Comparison of ENCODE assay signal across 1 cellular context in the genomic region with DNA sequence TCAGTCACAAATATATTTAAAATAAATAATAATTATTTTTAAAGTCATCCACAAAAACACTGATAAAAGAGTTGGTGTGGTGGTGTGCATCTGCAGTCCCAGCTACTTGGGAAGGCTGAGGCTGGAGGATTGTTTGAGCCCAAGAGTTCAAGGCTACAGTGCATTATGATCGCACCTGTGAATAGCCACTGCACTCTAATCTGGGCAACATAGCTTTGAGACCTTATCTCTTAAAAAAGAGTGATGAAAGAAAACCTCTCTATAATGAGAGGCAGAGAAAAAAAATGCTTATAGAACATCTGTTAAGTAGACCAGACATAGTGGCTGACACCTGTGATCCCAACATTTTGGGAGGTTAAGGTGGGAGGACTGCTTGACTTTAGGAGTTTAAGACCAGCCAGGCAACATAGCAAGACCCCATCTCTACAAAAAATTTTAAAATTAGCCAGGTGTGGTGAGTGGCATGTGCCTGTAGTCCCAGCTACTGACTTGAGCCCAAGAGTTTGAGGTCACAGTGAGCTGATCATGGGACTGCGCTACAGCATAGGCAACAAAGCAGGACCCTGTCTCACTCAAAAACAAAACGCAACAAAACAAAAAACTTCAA.
TF ChIP-seq lines count a peak whose summit lies in the region.

No MANE protein-coding gene starts in this region.

TF ChIP-seq in HepG2, 621 proteins besides CTCF, POLR2A, EP300 and RAD21 (continued from another document and continues in another):
- TF ChIP-seq, protein P1, sequence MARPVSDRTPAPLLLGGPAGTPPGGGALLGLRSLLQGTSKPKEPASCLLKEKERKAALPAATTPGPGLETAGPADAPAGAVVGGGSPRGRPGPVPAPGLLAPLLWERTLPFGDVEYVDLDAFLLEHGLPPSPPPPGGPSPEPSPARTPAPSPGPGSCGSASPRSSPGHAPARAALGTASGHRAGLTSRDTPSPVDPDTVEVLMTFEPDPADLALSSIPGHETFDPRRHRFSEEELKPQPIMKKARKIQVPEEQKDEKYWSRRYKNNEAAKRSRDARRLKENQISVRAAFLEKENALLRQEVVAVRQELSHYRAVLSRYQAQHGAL (CRISPR knock-in tag; IDR thresholded peaks at IDR 0.05; ENCODE audit: not compliant biosample characterization): no peak
- TF ChIP-seq TAF15 (IDR thresholded peaks at IDR 0.05; ENCODE audit: low read depth, low read length, poor library complexity, severe bottlenecking) (no peak), TFDP1 (CRISPR knock-in tag; IDR thresholded peaks at IDR 0.05; ENCODE audit: borderline replicate concordance) (no peak), ZNF121 (CRISPR knock-in tag; IDR thresholded peaks at IDR 0.05) (0 out of 2 replicates have a peak, but pooled peaks have one; percentile 26), KMT2A (CRISPR knock-in tag; IDR thresholded peaks at IDR 0.05) (no peak), ZNF235 (CRISPR knock-in tag; IDR thresholded peaks at IDR 0.05; ENCODE audit: borderline replicate concordance) (no peak), PRMT3 (CRISPR knock-in tag; IDR thresholded peaks at IDR 0.05; ENCODE audit: borderline replicate concordance, low read depth) (no peak), MIXL1 (CRISPR knock-in tag; IDR thresholded peaks at IDR 0.05) (peak; percentile 50; the same call in 1 of the 2 replicates), ZNF30 (CRISPR knock-in tag; IDR thresholded peaks at IDR 0.05) (no peak), FOXP1 (IDR thresholded peaks at IDR 0.05) (no peak), FOXP1 (CRISPR knock-in tag; IDR thresholded peaks at IDR 0.05) (peak; percentile 46; the same call in 1 of the 2 replicates), ZFP82 (CRISPR knock-in tag; IDR thresholded peaks at IDR 0.05; ENCODE audit: borderline replicate concordance) (no peak), ZNF781 (CRISPR knock-in tag; IDR thresholded peaks at IDR 0.05; ENCODE audit: borderline replicate concordance, not compliant biosample characterization) (no peak), ADNP (CRISPR knock-in tag; IDR thresholded peaks at IDR 0.05) (0 out of 2 replicates have a peak, but pooled peaks have one; percentile 28), ZBTB46 (CRISPR knock-in tag; IDR thresholded peaks at IDR 0.05; ENCODE audit: borderline replicate concordance) (no peak), ZNF790 (CRISPR knock-in tag; IDR thresholded peaks at IDR 0.05; ENCODE audit: borderline replicate concordance) (no peak), RBAK (CRISPR knock-in tag; IDR thresholded peaks at IDR 0.05) (no peak), RXRB (CRISPR knock-in tag; IDR thresholded peaks at IDR 0.05; ENCODE audit: borderline replicate concordance) (peak; percentile 60; the same call in 1 of the 2 replicates), PPARG (CRISPR knock-in tag; conservative IDR thresholded peaks at IDR 0.05) (0 out of 2 replicates have a peak, but pooled peaks have one; percentile 26), IKZF4 (CRISPR knock-in tag; IDR thresholded peaks at IDR 0.05; ENCODE audit: borderline replicate concordance, low read depth, not compliant biosample characterization) (no peak), ZNF557 (CRISPR knock-in tag; IDR thresholded peaks at IDR 0.05) (no peak), ZNF597 (CRISPR knock-in tag; IDR thresholded peaks at IDR 0.05) (no peak), MTF2 (CRISPR knock-in tag; IDR thresholded peaks at IDR 0.05; ENCODE audit: borderline replicate concordance) (no peak), ZNF280D (CRISPR knock-in tag; IDR thresholded peaks at IDR 0.05) (peak; percentile 40; the same call in 1 of the 2 replicates), BHLHE40 (IDR thresholded peaks at IDR 0.05; ENCODE audit: low read length) (no peak), NFYB (CRISPR knock-in tag; IDR thresholded peaks at IDR 0.05) (no peak), ZNF770 (CRISPR knock-in tag; IDR thresholded peaks at IDR 0.05) (peak; percentile 90), PCBP2 (optimal IDR thresholded peaks at IDR 0.05; ENCODE audit: low read depth, low read length, poor library complexity, severe bottlenecking) (no peak), HOMEZ (CRISPR knock-in tag; IDR thresholded peaks at IDR 0.05; ENCODE audit: low read depth) (peak; percentile 64; the same call in 1 of the 2 replicates), HHEX (CRISPR knock-in tag; IDR thresholded peaks at IDR 0.05) (no peak), ZFP36L2 (CRISPR knock-in tag; IDR thresholded peaks at IDR 0.05) (no peak), HINFP (CRISPR knock-in tag; IDR thresholded peaks at IDR 0.05; ENCODE audit: low read depth) (peak; percentile 41; the same call in 1 of the 2 replicates), ZNF362 (CRISPR knock-in tag; IDR thresholded peaks at IDR 0.05; ENCODE audit: borderline replicate concordance) (peak; percentile 74), ELF4 (CRISPR knock-in tag; IDR thresholded peaks at IDR 0.05; ENCODE audit: borderline replicate concordance) (peak; percentile 46; the same call in 1 of the 2 replicates), PATZ1 (CRISPR knock-in tag; IDR thresholded peaks at IDR 0.05) (no peak)
- TF ChIP-seq, protein P2, sequence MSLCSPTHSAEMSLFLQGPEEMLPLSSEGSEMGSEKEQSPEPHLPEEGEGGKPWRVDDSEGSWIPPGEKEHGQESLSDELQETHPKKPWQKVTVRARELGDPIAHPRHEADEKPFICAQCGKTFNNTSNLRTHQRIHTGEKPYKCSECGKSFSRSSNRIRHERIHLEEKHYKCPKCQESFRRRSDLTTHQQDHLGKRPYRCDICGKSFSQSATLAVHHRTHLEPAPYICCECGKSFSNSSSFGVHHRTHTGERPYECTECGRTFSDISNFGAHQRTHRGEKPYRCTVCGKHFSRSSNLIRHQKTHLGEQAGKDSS (CRISPR knock-in tag; IDR thresholded peaks at IDR 0.05; ENCODE audit: borderline replicate concordance, low read depth): 0 out of 2 replicates have a peak, but pooled peaks have one; percentile 10
- TF ChIP-seq, protein P3, sequence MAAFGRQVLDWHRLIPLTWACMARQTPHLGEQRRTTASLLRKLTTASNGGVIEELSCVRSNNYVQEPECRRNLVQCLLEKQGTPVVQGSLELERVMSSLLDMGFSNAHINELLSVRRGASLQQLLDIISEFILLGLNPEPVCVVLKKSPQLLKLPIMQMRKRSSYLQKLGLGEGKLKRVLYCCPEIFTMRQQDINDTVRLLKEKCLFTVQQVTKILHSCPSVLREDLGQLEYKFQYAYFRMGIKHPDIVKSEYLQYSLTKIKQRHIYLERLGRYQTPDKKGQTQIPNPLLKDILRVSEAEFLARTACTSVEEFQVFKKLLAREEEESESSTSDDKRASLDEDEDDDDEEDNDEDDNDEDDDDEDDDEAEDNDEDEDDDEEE (CRISPR knock-in tag; IDR thresholded peaks at IDR 0.05): no peak
